In genomic region chr2:221573430-221574230, GRCh38 we compare ENCODE assay signal across 8 cellular contexts. TPM values are rescaled to one million over a fixed set of nuclear protein-coding genes. Genes with fewer than 3 reads are reported as not detected.
DNase-seq lines count a peak whose midpoint lies in the region; ATAC-seq and TF ChIP-seq lines count a peak whose summit lies in the region.

No MANE protein-coding gene starts in this region.

- peaks cover 21% of the 10 kb centered on the region for H3K4me1 Mint-ChIP-seq in activated CD8-positive, alpha-beta T cell treated with anti-CD3 and anti-CD28 coated beads for 36 hours (ENCODE audit: low read depth)

- no peak overlapping the region for H3K27ac Mint-ChIP-seq in activated CD8-positive, alpha-beta T cell treated with anti-CD3 and anti-CD28 coated beads for 36 hours

- POLR2A ChIA-PET in activated CD8-positive, alpha-beta T cell treated with anti-CD3 and anti-CD28 coated beads for 36 hours (lab: Charles Lee) = no interaction called here

- peaks cover 57% of the 10 kb centered on the region for H3K27me3 Mint-ChIP-seq in activated CD8-positive, alpha-beta T cell treated with anti-CD3 and anti-CD28 coated beads for 36 hours

- H3K36me3 Mint-ChIP-seq in activated CD8-positive, alpha-beta T cell treated with anti-CD3 and anti-CD28 coated beads for 36 hours (ENCODE audit: low read depth) = no peaks in the 10 kb centered on the region

- CTCF ChIA-PET in activated CD8-positive, alpha-beta T cell treated with anti-CD3 and anti-CD28 coated beads for 36 hours (lab: Charles Lee) = interaction anchor here (0.6 to 2.1 kb wide), 30 partner anchors 8 to 1840 kb away, joined by 3 to 8 read pairs (median 4); no protein-coding TSS in a partner anchor

- peak overlapping the region; percentile 61 for H3K4me3 Mint-ChIP-seq in activated CD8-positive, alpha-beta T cell treated with anti-CD3 and anti-CD28 coated beads for 36 hours

- intact Hi-C loops in activated CD8-positive, alpha-beta T cell treated with anti-CD3 and anti-CD28 coated beads for 36 hours (cut with micrococcal nuclease) = loop anchor here (2.0 to 10.0 kb wide), 4 partner anchors 189 to 1839 kb away; no protein-coding TSS in a partner anchor

- peak; percentile 94 for TF ChIP-seq CTCF in activated CD8-positive, alpha-beta T cell treated with anti-CD3 and anti-CD28 coated beads for 36 hours (IDR thresholded peaks at IDR 0.05)

- DNase-seq in C1 segment of cervical spinal cord (lab: John Stamatoyannopoulos, UW) (peak; percentile 39 to 92 (median 80)), NCI-H526 treated with DMSO at 0.1 percent for 48 hours (lab: John Stamatoyannopoulos, UW) (peak; percentile 73), medulla oblongata (ENCODE audit: extremely low spot score) (peak; percentile 90)
- DNase-seq in activated CD8-positive, alpha-beta T cell treated with anti-CD3 and anti-CD28 coated beads for 36 hours = peak; percentile 81
- peak; percentile 70 for DNase-seq in effector CD4-positive, alpha-beta T cell
- DNase-seq in stimulated activated CD4-positive, alpha-beta T cell treated with anti-CD3 and anti-CD28 coated beads, TNF-alpha, amount 100 ng/mL, for 48 hours (ENCODE audit: low read depth in 3 of 3) = peak; percentile 48 to 73 (median 65)

- H3K9me3 Mint-ChIP-seq in activated CD8-positive, alpha-beta T cell treated with anti-CD3 and anti-CD28 coated beads for 36 hours = no peaks in the 10 kb centered on the region

- ATAC-seq in GM19351 (IDR thresholded peaks at IDR 0.05; ENCODE audit: unreplicated experiment) = peak; percentile 50
- ATAC-seq in HG03457 (IDR thresholded peaks at IDR 0.05; ENCODE audit: unreplicated experiment) = peak; percentile 48
- ATAC-seq in activated CD8-positive, alpha-beta T cell treated with anti-CD3 and anti-CD28 coated beads for 36 hours = peak; percentile 55

RNA-seq across cellular contexts. Expression of gene EPHA4, which starts 1.5 kb away (rescaled TPM):
- total RNA-seq in activated CD8-positive, alpha-beta T cell treated with anti-CD3 and anti-CD28 coated beads for 36 hours = 1 to 10 TPM; 1.8 to 2.3 TPM

Comparison
In these comparisons a context has a peak if more than half of its experiments do, and no peak if none do; other contexts are left out.
1. Peak in every context shown above with its lines: DNase-seq and ATAC-seq.